In genomic region chr6:4178737-4179333, GRCh38 we compare ENCODE assay signal across 17 cellular contexts. TPM values are rescaled to one million over a fixed set of nuclear protein-coding genes. Genes with fewer than 3 reads are reported as not detected.
DNase-seq lines count a peak whose midpoint lies in the region; ATAC-seq, FAIRE-seq and TF ChIP-seq lines count a peak whose summit lies in the region.
"Had no signal": no experiment of that assay in that cellular context is flagged by ENCODE, and none has a peak within 500 bp of the region (broad histone marks: within the 10 kb centered on the region; RNA-seq: fewer than 3 reads in every experiment).

No MANE protein-coding gene starts in this region.

- no peak for TF ChIP-seq RAD21 in HepG2 (CRISPR knock-in tag; IDR thresholded peaks at IDR 0.05)
- TF ChIP-seq RAD21 in SK-N-SH (IDR thresholded peaks at IDR 0.05; ENCODE audit: low read length): no peak

- BruUV-seq in HepG2 (replicated peaks; lab: Mats Ljungman, UMichigan): no TSS peak

- H3K79me2 ChIP-seq in HepG2 (ENCODE audit: insufficient read depth, low read length): no peaks in the 10 kb centered on the region
- H3K79me2 ChIP-seq in SK-N-SH (ENCODE audit: insufficient read depth): no peaks in the 10 kb centered on the region

- in situ Hi-C loops in HepG2 (cut with HindIII; ENCODE audit: extremely low pct_ligation_motif_present, low pct_unique_long_range_greater_than_20kb): no loop called here

- no peak overlapping the region for H3K4me2 ChIP-seq in HepG2 (ENCODE audit: low read depth, low read length)
- no peak overlapping the region; the same call in 1 of the 2 replicates for H3K4me2 ChIP-seq in SK-N-SH
- H3K4me2 ChIP-seq: BLaER1 treated with 17β-estradiol and CSF1 and Interleukin-3, amounts not matched to agents 10 nM and 100 nM had no signal

- TF ChIP-seq EP300 in HepG2 (IDR thresholded peaks at IDR 0.05; ENCODE audit: low read depth in 2 of 2, low read length in 2 of 2) (no peak), HepG2 (CRISPR knock-in tag; IDR thresholded peaks at IDR 0.05; ENCODE audit: borderline replicate concordance) (no peak), SK-N-SH (IDR thresholded peaks at IDR 0.05; ENCODE audit: borderline replicate concordance in 1 of 2, low read depth in 1 of 2, low read length in 1 of 2) (no peak), esophagus muscularis mucosa (IDR thresholded peaks at IDR 0.05) (no peak)

- no peaks in the 10 kb centered on the region for H3F3A ChIP-seq in SK-N-SH (replicated peaks; ENCODE audit: insufficient read depth)

- H2AFZ ChIP-seq in HepG2 (ENCODE audit: low read length) (no peak overlapping the region), SK-N-SH (ENCODE audit: low read depth) (no peak overlapping the region)
- H2AFZ ChIP-seq: GM23248 had no signal

- H3K27me3 ChIP-seq in HepG2 (ENCODE audit: control insufficient read depth in 1 of 2, insufficient read depth in 2 of 2, low read length in 2 of 2) (peaks cover 0 to 10% of the 10 kb centered on the region in 2 experiments; a peak in 4 of 5 replicates), right lobe of liver (no peaks in the 10 kb centered on the region), SK-N-SH (ENCODE audit: insufficient read depth) (no peaks in the 10 kb centered on the region; the same call in 1 of the 2 replicates), esophagus muscularis mucosa (no peaks in the 10 kb centered on the region), colonic mucosa (no peaks in the 10 kb centered on the region)
- H3K27me3 ChIP-seq: BLaER1 treated with 17β-estradiol and CSF1 and Interleukin-3, amounts not matched to agents 10 nM and 100 nM had no signal

- ATAC-seq in HepG2: no peak; the same call in 2 of the 3 replicates
- no peak for ATAC-seq in right lobe of liver
- ATAC-seq: GM12878 had no signal

- 13% methylated on average over 8 of the region's 8 CpGs for WGBS in HepG2 (ENCODE audit: low lambda C conversion rate)
- 85% methylated on average over 4 of the region's 8 CpGs for WGBS in right lobe of liver (ENCODE audit: insufficient coverage, low coverage, low lambda C conversion rate, missing lambda C conversion rate)
- 21% methylated on average over 8 of the region's 8 CpGs for WGBS in SK-N-SH (ENCODE audit: low lambda C conversion rate)
- 80% methylated on average over 8 of the region's 8 CpGs for WGBS in esophagus muscularis mucosa

- intact Hi-C loops in HepG2 (cut with micrococcal nuclease; ENCODE audit: unreplicated experiment) (no loop called here), right lobe of liver (cut with DNase I) (no loop called here), esophagus muscularis mucosa (cut with DNase I) (no loop called here), colonic mucosa (cut with DNase I) (no loop called here)

- POLR2A ChIA-PET in HepG2 (lab: Yijun Ruan, JAX) (no interaction called here), SK-N-SH (lab: Yijun Ruan, JAX) (no interaction called here)

- H3K9ac ChIP-seq in HepG2 (ENCODE audit: insufficient read depth, low read depth, low read length) (no peak overlapping the region), SK-N-SH (no peak overlapping the region), colonic mucosa (ENCODE audit: low read depth in 2 of 2, low read length in 2 of 2) (no peak overlapping the region)
- H3K9ac ChIP-seq: BLaER1 treated with 17β-estradiol and CSF1 and Interleukin-3, amounts not matched to agents 10 nM and 100 nM; GM23248 had no signal

- no peaks in the 10 kb centered on the region for H3K9me3 ChIP-seq in HepG2 (ENCODE audit: low read length)
- no peaks in the 10 kb centered on the region for H3K9me3 ChIP-seq in right lobe of liver
- no peaks in the 10 kb centered on the region for H3K9me3 ChIP-seq in SK-N-SH
- H3K9me3 ChIP-seq in esophagus muscularis mucosa: no peaks in the 10 kb centered on the region
- H3K9me3 ChIP-seq in colonic mucosa: no peaks in the 10 kb centered on the region
- H3K9me3 ChIP-seq: BLaER1 treated with 17β-estradiol and CSF1 and Interleukin-3, amounts not matched to agents 10 nM and 100 nM had no signal

- H3K4me3 ChIP-seq in HepG2 (replicated peaks in 1 of 3; ENCODE audit: insufficient read depth in 1 of 3, low read depth in 2 of 3, low read length in 3 of 3): no peak overlapping the region
- no peak overlapping the region for H3K4me3 ChIP-seq in right lobe of liver
- H3K4me3 ChIP-seq in SK-N-SH (ENCODE audit: low read depth in 2 of 2, low read length in 1 of 2): peak overlapping the region; percentile 6 to 17; a peak in 3 of 4 replicates
- H3K4me3 ChIP-seq in esophagus muscularis mucosa: no peak overlapping the region
- H3K4me3 ChIP-seq in colonic mucosa: no peak overlapping the region
- H3K4me3 ChIP-seq: BLaER1 treated with 17β-estradiol and CSF1 and Interleukin-3, amounts not matched to agents 10 nM and 100 nM; GM12878; GM23248 had no signal

- H3K27ac ChIP-seq in HepG2 (ENCODE audit: extremely low read length, insufficient read depth, low read length) (no peak overlapping the region), right lobe of liver (no peak overlapping the region), SK-N-SH (ENCODE audit: low read depth in 2 of 2, low read length in 1 of 2) (no peak overlapping the region), esophagus muscularis mucosa (replicated peaks in 1 of 4) (no peak overlapping the region), colonic mucosa (no peak overlapping the region)
- H3K27ac ChIP-seq: BLaER1 treated with 17β-estradiol and CSF1 and Interleukin-3, amounts not matched to agents 10 nM and 100 nM; GM23248 had no signal

- H3K36me3 ChIP-seq in HepG2 (replicated peaks in 1 of 2; ENCODE audit: control insufficient read depth in 1 of 2, insufficient read depth in 2 of 2, low read length in 2 of 2): no peaks in the 10 kb centered on the region
- H3K36me3 ChIP-seq in right lobe of liver: no peaks in the 10 kb centered on the region
- H3K36me3 ChIP-seq in SK-N-SH (replicated peaks in 1 of 2; ENCODE audit: control insufficient read depth in 1 of 2, insufficient read depth in 2 of 2, low read length in 1 of 2): no peaks in the 10 kb centered on the region
- H3K36me3 ChIP-seq in esophagus muscularis mucosa: no peaks in the 10 kb centered on the region
- no peaks in the 10 kb centered on the region for H3K36me3 ChIP-seq in colonic mucosa
- H3K36me3 ChIP-seq: BLaER1 treated with 17β-estradiol and CSF1 and Interleukin-3, amounts not matched to agents 10 nM and 100 nM had no signal

- no peak for TF ChIP-seq CTCF in HepG2 (CRISPR knock-in tag; IDR thresholded peaks at IDR 0.05)
- no peak for TF ChIP-seq CTCF in right lobe of liver (IDR thresholded peaks at IDR 0.05)
- no peak for TF ChIP-seq CTCF in SK-N-SH (IDR thresholded peaks at IDR 0.05)
- TF ChIP-seq CTCF in esophagus muscularis mucosa (IDR thresholded peaks at IDR 0.05): no peak
- TF ChIP-seq CTCF in colonic mucosa (IDR thresholded peaks at IDR 0.05): no peak

- no peak for DNase-seq in HepG2 (ENCODE audit: low spot score)
- no peak for DNase-seq in right lobe of liver
- DNase-seq in SK-N-SH: no peak
- DNase-seq in esophagus muscularis mucosa (ENCODE audit: extremely low spot score): peak; percentile 68
- no peak for DNase-seq in colonic mucosa
- no peak for DNase-seq in DMS53 treated with DMSO at 0.1 percent for 48 hours (lab: John Stamatoyannopoulos, UW; ENCODE audit: unreplicated experiment)
- no peak for DNase-seq in AML-193 (lab: John Stamatoyannopoulos, UW)
- DNase-seq: 8988T; Calu3; CD4-positive, CD25-positive, alpha-beta regulatory T cell; DMS 273 treated with DMSO at 0.1 percent for 48 hours; DMS79; GM23248; H9 had no signal

- H3K4me1 ChIP-seq in HepG2 (ENCODE audit: insufficient read depth, low read length) (no peaks in the 10 kb centered on the region), right lobe of liver (no peaks in the 10 kb centered on the region), SK-N-SH (ENCODE audit: control insufficient read depth in 1 of 2, insufficient read depth in 2 of 2, low read depth in 1 of 2, low read length in 1 of 2) (no peaks in the 10 kb centered on the region; a peak in 1 of 4 replicates), esophagus muscularis mucosa (no peaks in the 10 kb centered on the region), colonic mucosa (no peaks in the 10 kb centered on the region)
- H3K4me1 ChIP-seq: BLaER1 treated with 17β-estradiol and CSF1 and Interleukin-3, amounts not matched to agents 10 nM and 100 nM had no signal

- H4K20me1 ChIP-seq in HepG2 (ENCODE audit: insufficient read depth, low read length) (no peaks in the 10 kb centered on the region), SK-N-SH (ENCODE audit: insufficient read depth) (no peaks in the 10 kb centered on the region)
- H4K20me1 ChIP-seq: BLaER1 treated with 17β-estradiol and CSF1 and Interleukin-3, amounts not matched to agents 10 nM and 100 nM had no signal

- CTCF ChIA-PET in HepG2 (lab: Yijun Ruan, JAX; ENCODE audit: low intra/inter-chr PET ratio, low total read pairs): no interaction called here
- CTCF ChIA-PET in SK-N-SH (lab: Yijun Ruan, JAX): interaction anchor here (0.9 kb wide), 1 partner anchor 23 kb away, joined by 4 read pairs; no protein-coding TSS in a partner anchor

- no peak for FAIRE-seq in HepG2 (lab: Jason Lieb, UNC)
- FAIRE-seq: GM12878, GM18507 had no signal

- H3K9me2 ChIP-seq in SK-N-SH: no peaks in the 10 kb centered on the region

- TF ChIP-seq POLR2A in HepG2 (IDR thresholded peaks at IDR 0.05; ENCODE audit: insufficient read depth in 1 of 2, low read depth in 2 of 2, low read length in 2 of 2): no peak
- no peak for TF ChIP-seq POLR2A in right lobe of liver (IDR thresholded peaks at IDR 0.05)
- no peak for TF ChIP-seq POLR2A in esophagus muscularis mucosa (IDR thresholded peaks at IDR 0.05; ENCODE audit: low read depth)

RNA-seq across cellular contexts. Expression of gene ECI2, which starts 43.5 kb away (rescaled TPM):
- total RNA-seq in HepG2 (2016; rRNA removed; fragmentation: Illumina TruSeq; extraction: Trizol): 228 and 337 TPM in 2 replicates
- total RNA-seq in HepG2 (2016; cell fraction: cytosol; rRNA removed; fragmentation: Illumina TruSeq; extraction: Trizol; ENCODE audit: low read depth): 142 and 170 TPM in 2 replicates
- 226 and 334 TPM in 2 replicates for total RNA-seq in HepG2 (2016; cell fraction: insoluble cytoplasmic fraction; rRNA removed; fragmentation: Illumina TruSeq; extraction: Trizol)
- 239 and 268 TPM in 2 replicates for total RNA-seq in HepG2 (2016; cell fraction: membrane; rRNA removed; fragmentation: Illumina TruSeq; extraction: Trizol)
- total RNA-seq in HepG2 (2016; cell fraction: nucleus; rRNA removed; fragmentation: Illumina TruSeq; extraction: Trizol): 94.6 and 110 TPM in 2 replicates
- 78.5 and 80.2 TPM in 2 replicates for polyA plus RNA-seq in HepG2 (2011; rRNA removed)
- 78.1 and 113 TPM in 2 replicates for polyA plus RNA-seq in HepG2 (2011; cell fraction: cytosol; rRNA removed)
- 59.3 and 69.8 TPM in 2 replicates for polyA plus RNA-seq in HepG2 (2011; cell fraction: nucleus; rRNA removed)
- 166 and 277 TPM in 2 replicates for polyA plus RNA-seq in HepG2 (2012)
- 173 and 229 TPM in 2 replicates for polyA plus RNA-seq in HepG2 (2016; cell fraction: cytosol; fragmentation: Illumina TruSeq; extraction: Trizol; ENCODE audit: low read depth)
- 354 and 362 TPM in 2 replicates for polyA plus RNA-seq in HepG2 (2016; cell fraction: insoluble cytoplasmic fraction; fragmentation: Illumina TruSeq; extraction: Trizol; ENCODE audit: low read depth)
- polyA plus RNA-seq in HepG2 (2016; cell fraction: membrane; fragmentation: Illumina TruSeq; extraction: Trizol; ENCODE audit: low read depth): 225 and 255 TPM in 2 replicates
- polyA plus RNA-seq in HepG2 (2016; cell fraction: nucleus; fragmentation: Illumina TruSeq; extraction: Trizol; ENCODE audit: insufficient read depth, low read depth): 139 and 150 TPM in 2 replicates
- 40.9 and 50.3 TPM in 2 replicates for polyA minus RNA-seq in HepG2 (2011; rRNA and poly(A)+ RNA removed; ENCODE audit: low replicate concordance)
- polyA minus RNA-seq in HepG2 (2011; cell fraction: cytosol; rRNA and poly(A)+ RNA removed): 68.2 and 70.5 TPM in 2 replicates
- 62.2 and 98.1 TPM in 2 replicates for polyA minus RNA-seq in HepG2 (2011; cell fraction: nucleus; rRNA and poly(A)+ RNA removed)
- 100 to 1,000 TPM in 4 of 6 experiments, 10 to 100 TPM in 2; 76.4 to 140 (median 111) TPM for total RNA-seq in right lobe of liver
- 43.7 and 45.1 TPM in 2 replicates for polyA plus RNA-seq in SK-N-SH (2012; rRNA removed)
- polyA plus RNA-seq in SK-N-SH (2012; cell fraction: cytosol; rRNA removed): 57.3 and 61.1 TPM in 2 replicates
- 32.2 and 45.5 TPM in 2 replicates for polyA plus RNA-seq in SK-N-SH (2012; cell fraction: nucleus; rRNA removed)
- total RNA-seq in esophagus muscularis mucosa: 10 to 100 TPM; 35.8 to 47.8 (median 43.8) TPM
- 10 to 100 TPM; 65.5 to 94.8 TPM for total RNA-seq in colonic mucosa

Comparison
In these comparisons a context has a peak if more than half of its experiments do, and no peak if none do; other contexts are left out.
1. H3K4me3 ChIP-seq: peak in SK-N-SH (2 of 2); none in HepG2 (0 of 3), right lobe of liver (0 of 3), esophagus muscularis mucosa (0 of 4) and colonic mucosa (single experiment).
2. Of the 25 proteins assayed by ChIP-seq in both HepG2 and SK-N-SH: peak only in HepG2: none; only in SK-N-SH: PBX3; in both: none; in neither: 24.